ENCODE assay signal across 8 cellular contexts in genomic region chr3:170632780-170633179, GRCh38. TPM values are rescaled to one million over a fixed set of nuclear protein-coding genes. Genes with fewer than 3 reads are reported as not detected.
DNase-seq lines count a peak whose midpoint lies in the region; ATAC-seq, FAIRE-seq and TF ChIP-seq lines count a peak whose summit lies in the region.

No MANE protein-coding gene starts in this region.

- H3K9me3 ChIP-seq in OCI-LY3 (ENCODE audit: insufficient read depth, low read length) = no peaks in the 10 kb centered on the region
- H3K9me3 ChIP-seq in SJCRH30 (replicated peaks) = no peaks in the 10 kb centered on the region
- H3K9me3 ChIP-seq in SK-N-SH = no peaks in the 10 kb centered on the region

- H2AFZ ChIP-seq in OCI-LY3 (ENCODE audit: low read depth, low read length) = no peak overlapping the region
- H2AFZ ChIP-seq in SK-N-SH (ENCODE audit: low read depth) = no peak overlapping the region

- peaks cover 85% of the 10 kb centered on the region for H3K27me3 ChIP-seq in OCI-LY3 (ENCODE audit: low read depth, low read length)
- no peaks in the 10 kb centered on the region for H3K27me3 ChIP-seq in SJCRH30
- H3K27me3 ChIP-seq in SK-N-SH (ENCODE audit: insufficient read depth) = no peaks in the 10 kb centered on the region

- POLR2A ChIA-PET in SK-N-SH (lab: Yijun Ruan, JAX) = no interaction called here

- DNase-seq in COR-L47 (lab: John Stamatoyannopoulos, UW) (peak; percentile 66), GM19239 (ENCODE audit: insufficient read length, low spot score) (peak; percentile 27), SJCRH30 (no peak), SK-N-SH (no peak), COLO668 (lab: John Stamatoyannopoulos, UW; ENCODE audit: unreplicated experiment) (no peak), HK-2 (ENCODE audit: unreplicated experiment) (no peak)

- no peaks in the 10 kb centered on the region for H3K79me2 ChIP-seq in OCI-LY3 (ENCODE audit: low read length)
- no peaks in the 10 kb centered on the region for H3K79me2 ChIP-seq in SK-N-SH (ENCODE audit: insufficient read depth)

- H3K4me1 ChIP-seq in OCI-LY3 (ENCODE audit: low read length) (peaks cover 35% of the 10 kb centered on the region), SJCRH30 (no peaks in the 10 kb centered on the region), SK-N-SH (ENCODE audit: control insufficient read depth in 1 of 2, insufficient read depth in 2 of 2, low read depth in 1 of 2, low read length in 1 of 2) (peaks cover 0 to 7% of the 10 kb centered on the region in 2 experiments; a peak in 1 of 4 replicates)

- H3K27ac ChIP-seq in OCI-LY3 (ENCODE audit: low read length) (no peak overlapping the region), SJCRH30 (no peak overlapping the region), SK-N-SH (ENCODE audit: low read depth in 2 of 2, low read length in 1 of 2) (no peak overlapping the region)

- H3K9me2 ChIP-seq in SK-N-SH = no peaks in the 10 kb centered on the region

- CTCF ChIA-PET in SK-N-SH (lab: Yijun Ruan, JAX) = no interaction called here

- no peak for TF ChIP-seq EP300 in SK-N-SH (IDR thresholded peaks at IDR 0.05; ENCODE audit: borderline replicate concordance in 1 of 2, low read depth in 1 of 2, low read length in 1 of 2)

- peak overlapping the region; percentile 32 for H3K4me2 ChIP-seq in OCI-LY3 (ENCODE audit: low read length)
- H3K4me2 ChIP-seq in SK-N-SH = no peak overlapping the region

- H3K4me3 ChIP-seq in OCI-LY3 (ENCODE audit: low read length) = no peak overlapping the region
- no peak overlapping the region for H3K4me3 ChIP-seq in SJCRH30
- H3K4me3 ChIP-seq in SK-N-SH (ENCODE audit: low read depth in 2 of 2, low read length in 1 of 2) = no peak overlapping the region

- no peaks in the 10 kb centered on the region for H3F3A ChIP-seq in SK-N-SH (replicated peaks; ENCODE audit: insufficient read depth)

- H3K9ac ChIP-seq in OCI-LY3 (ENCODE audit: low read length) (no peak overlapping the region), SK-N-SH (no peak overlapping the region)

- ATAC-seq in HG02981 (IDR thresholded peaks at IDR 0.05; ENCODE audit: unreplicated experiment) = peak; percentile 77

- WGBS in SK-N-SH (ENCODE audit: low lambda C conversion rate) = 84% methylated on average over 4 of the region's 4 CpGs

- H3K36me3 ChIP-seq in OCI-LY3 (replicated peaks; ENCODE audit: low read depth, low read length) (no peaks in the 10 kb centered on the region), SJCRH30 (no peaks in the 10 kb centered on the region), SK-N-SH (replicated peaks in 1 of 2; ENCODE audit: control insufficient read depth in 1 of 2, insufficient read depth in 2 of 2, low read length in 1 of 2) (no peaks in the 10 kb centered on the region)

- TF ChIP-seq CTCF in OCI-LY3 (IDR thresholded peaks at IDR 0.05; ENCODE audit: low read depth, low read length) (no peak), SK-N-SH (IDR thresholded peaks at IDR 0.05) (no peak)

- TF ChIP-seq RAD21 in SK-N-SH (IDR thresholded peaks at IDR 0.05; ENCODE audit: low read length) = no peak

- H4K20me1 ChIP-seq in OCI-LY3 (ENCODE audit: insufficient read depth, low read length) (peaks cover 80% of the 10 kb centered on the region), SK-N-SH (ENCODE audit: insufficient read depth) (no peaks in the 10 kb centered on the region)

- peak; percentile 89 for FAIRE-seq in GM19239 (lab: Jason Lieb, UNC)

TF ChIP-seq in SK-N-SH, 30 proteins besides CTCF, POLR2A, EP300 and RAD21:
- TF ChIP-seq ELF1 (IDR thresholded peaks at IDR 0.05) (no peak), IRF3 (IDR thresholded peaks at IDR 0.05; ENCODE audit: low read depth, low read length) (no peak), JUND (IDR thresholded peaks at IDR 0.05) (no peak), TCF12 (IDR thresholded peaks at IDR 0.05) (no peak), REST (IDR thresholded peaks at IDR 0.05; ENCODE audit: low read depth, low read length) (no peak), YY1 (IDR thresholded peaks at IDR 0.05; ENCODE audit: low read depth) (no peak), MEF2A (IDR thresholded peaks at IDR 0.05; ENCODE audit: borderline replicate concordance, low read depth) (no peak), PBX3 (IDR thresholded peaks at IDR 0.05) (no peak), SIN3A (IDR thresholded peaks at IDR 0.05; ENCODE audit: borderline replicate concordance, low read depth, low read length) (no peak), POLR2AphosphoS5 (IDR thresholded peaks at IDR 0.05; ENCODE audit: low read depth, low read length) (no peak), EZH2phosphoT487 (IDR thresholded peaks at IDR 0.05; ENCODE audit: borderline replicate concordance, low read depth) (no peak), TAF1 (IDR thresholded peaks at IDR 0.05; ENCODE audit: borderline replicate concordance, low read depth, low read length) (no peak), FOSL2 (IDR thresholded peaks at IDR 0.05; ENCODE audit: borderline replicate concordance, low read depth) (no peak), TEAD4 (IDR thresholded peaks at IDR 0.05; ENCODE audit: borderline replicate concordance, insufficient read depth) (no peak), USF2 (IDR thresholded peaks at IDR 0.05; ENCODE audit: borderline replicate concordance, low read depth, low read length) (no peak), SMC3 (IDR thresholded peaks at IDR 0.05; ENCODE audit: low read depth, low read length) (no peak), GATA2 (CRISPR knock-in tag; IDR thresholded peaks at IDR 0.05) (no peak), NRF1 (IDR thresholded peaks at IDR 0.05; ENCODE audit: low read depth, low read length) (no peak), RXRA (IDR thresholded peaks at IDR 0.05; ENCODE audit: borderline replicate concordance, low read depth) (no peak), MXI1 (IDR thresholded peaks at IDR 0.05; ENCODE audit: low read depth, low read length) (no peak)

RNA-seq across cellular contexts. Expression of gene SLC7A14, which starts 46.9 kb away (rescaled TPM):
- total RNA-seq in SJCRH30 (2014; rRNA removed; shearing (Covaris generic)) = not detected in 2 replicates
- 2.5 and 2.7 TPM in 2 replicates for polyA plus RNA-seq in SK-N-SH (2012; rRNA removed)
- 2.3 and 3.0 TPM in 2 replicates for polyA plus RNA-seq in SK-N-SH (2012; cell fraction: cytosol; rRNA removed)
- 1.4 and 2.2 TPM in 2 replicates for polyA plus RNA-seq in SK-N-SH (2012; cell fraction: nucleus; rRNA removed)

Comparison
In these comparisons a context has a peak if more than half of its experiments do, and no peak if none do; other contexts are left out.
1. DNase-seq: peak in COR-L47 (single experiment) and GM19239 (single experiment); none in SJCRH30 (0 of 2), SK-N-SH (single experiment), COLO668 (single experiment) and HK-2 (single experiment).